12 cellular contexts compared by ENCODE assay signal in the genomic region with DNA sequence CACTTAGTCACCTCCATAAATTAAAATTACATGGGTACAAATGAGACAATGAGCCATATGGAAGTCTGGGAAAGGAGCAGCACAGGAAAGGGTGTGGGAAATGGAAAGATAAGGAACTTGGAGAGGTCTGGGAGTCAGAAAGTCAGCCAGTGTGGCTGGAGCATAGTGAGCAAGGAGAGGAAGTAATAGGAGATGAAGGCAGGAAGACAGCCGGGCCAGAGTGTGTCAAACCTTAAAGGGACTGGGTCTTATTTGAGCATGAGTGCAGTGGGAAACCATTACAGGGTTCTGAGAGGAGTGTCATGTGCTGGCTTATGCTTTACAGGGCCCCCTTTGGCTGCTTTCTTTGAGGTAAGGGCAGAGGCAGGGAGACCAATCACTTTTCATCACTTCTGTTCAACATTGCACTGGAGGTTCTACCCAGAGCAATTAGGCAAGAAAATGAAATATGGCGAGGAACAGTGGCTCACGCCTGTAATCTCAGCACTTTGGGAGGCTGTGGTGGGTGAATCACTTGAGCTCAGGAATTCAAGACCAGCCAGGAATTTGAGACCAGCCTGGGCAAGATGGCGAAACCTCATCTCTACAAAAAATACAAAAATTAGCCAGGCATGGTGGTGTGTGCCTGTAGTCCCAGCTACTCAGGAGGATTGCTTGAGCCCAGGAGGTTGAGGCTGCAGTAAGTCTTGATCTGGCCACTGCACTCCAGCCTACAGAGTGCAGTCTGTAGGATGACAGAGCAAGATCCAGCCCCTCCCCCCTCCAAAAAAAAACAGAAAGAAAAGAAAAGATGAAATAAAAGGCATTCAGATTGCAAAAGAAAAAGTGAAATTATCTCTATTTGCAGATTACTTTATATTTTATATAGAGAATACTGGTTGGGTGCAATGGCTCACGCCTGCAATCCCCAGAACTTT. TPM values are rescaled to one million over a fixed set of nuclear protein-coding genes. Genes with fewer than 3 reads are reported as not detected.
DNase-seq lines count a peak whose midpoint lies in the region; FAIRE-seq and TF ChIP-seq lines count a peak whose summit lies in the region.
"Had no signal": no experiment of that assay in that cellular context is flagged by ENCODE, and none has a peak within 500 bp of the region (broad histone marks: within the 10 kb centered on the region; RNA-seq: fewer than 3 reads in every experiment).

No MANE protein-coding gene starts in this region.

- TF ChIP-seq CTCF in astrocyte of the cerebellum (IDR thresholded peaks at IDR 0.05; ENCODE audit: low read depth, low read length, missing control alignments): no peak
- no peak for TF ChIP-seq CTCF in kidney epithelial cell (IDR thresholded peaks at IDR 0.05; ENCODE audit: insufficient read depth, low read length, poor library complexity, severe bottlenecking)

- peaks cover 12% of the 10 kb centered on the region for H3K4me1 ChIP-seq in ACC112 (ENCODE audit: control insufficient read depth, insufficient read depth, low read length, unreplicated experiment)

- no peaks in the 10 kb centered on the region for H3K79me2 ChIP-seq in ACC112 (ENCODE audit: control insufficient read depth, insufficient read depth, low read length, unreplicated experiment)

- peak overlapping the region; percentile 70 for H2AFZ ChIP-seq in ACC112 (ENCODE audit: low read length, unreplicated experiment)

- POLR2A ChIA-PET in HEK293T (lab: Yijun Ruan, JAX): no interaction called here

- in situ Hi-C loops in astrocyte of the cerebellum (cut with HindIII; ENCODE audit: low sequenced_read_pairs): no loop called here

- H3K27me3 ChIP-seq in ACC112 (ENCODE audit: insufficient read depth, low read length) (no peaks in the 10 kb centered on the region), kidney epithelial cell (ENCODE audit: control insufficient read depth, insufficient read depth, low read length) (no peaks in the 10 kb centered on the region)

- H3K4me3 ChIP-seq in ACC112 (ENCODE audit: low read depth, low read length) (no peak overlapping the region), astrocyte of the cerebellum (ENCODE audit: low read depth, low read length) (no peak overlapping the region), kidney epithelial cell (ENCODE audit: low read depth, low read length) (no peak overlapping the region)

- DNase-seq in HEK293T (ENCODE audit: extremely low spot score) (peak; percentile 4), astrocyte of the cerebellum (ENCODE audit: low read depth) (peak; percentile 36), kidney epithelial cell (ENCODE audit: low read depth) (peak; percentile 39), OCI-M1 (lab: John Stamatoyannopoulos, UW) (no peak), frontal cortex (ENCODE audit: low spot score in 2 of 2) (no peak), NCI-H2171 (lab: John Stamatoyannopoulos, UW) (no peak)
- no peak for DNase-seq in central memory CD4-positive, alpha-beta T cell
- DNase-seq: activated T-cell treated with anti-CD3 and anti-CD28 coated beads for 4 hours; CD4-positive, CD25-positive, alpha-beta regulatory T cell; effector memory CD8-positive, alpha-beta T cell; NCI-H1105 treated with DMSO at 0.1 percent for 48 hours had no signal

- H3K36me3 ChIP-seq in ACC112 (ENCODE audit: insufficient read depth, low read length) (no peaks in the 10 kb centered on the region), kidney epithelial cell (ENCODE audit: control insufficient read depth, insufficient read depth, low read length) (no peaks in the 10 kb centered on the region)

- FAIRE-seq in frontal cortex (lab: Jason Lieb, UNC): no peak

- H3K27ac ChIP-seq in ACC112 (ENCODE audit: low read depth, low read length): peak overlapping the region; percentile 69

- CTCF ChIA-PET in HEK293T (lab: Yijun Ruan, JAX): interaction anchor here (0.6 kb wide), 1 partner anchor 614 kb away, joined by 3 read pairs; no protein-coding TSS in a partner anchor

TF ChIP-seq in HEK293T, 16 proteins besides CTCF, POLR2A, EP300 and RAD21:
- TF ChIP-seq FOXA1 (IDR thresholded peaks at IDR 0.05): no peak
- no peak for TF ChIP-seq ELF4 (IDR thresholded peaks at IDR 0.05)
- no peak for TF ChIP-seq TARDBP (IDR thresholded peaks at IDR 0.05)
- no peak for TF ChIP-seq NFRKB (IDR thresholded peaks at IDR 0.05)
- no peak for TF ChIP-seq HDGF (IDR thresholded peaks at IDR 0.05; ENCODE audit: borderline replicate concordance)
- TF ChIP-seq BHLHE40 (IDR thresholded peaks at IDR 0.05; ENCODE audit: borderline replicate concordance): no peak
- no peak for TF ChIP-seq LEF1 (IDR thresholded peaks at IDR 0.05; ENCODE audit: borderline replicate concordance)
- TF ChIP-seq SUZ12 (IDR thresholded peaks at IDR 0.05): no peak
- TF ChIP-seq FOXM1 (IDR thresholded peaks at IDR 0.05; ENCODE audit: borderline replicate concordance): no peak
- TF ChIP-seq L3MBTL2 (conservative IDR thresholded peaks at IDR 0.05): no peak
- TF ChIP-seq FOXK2 (IDR thresholded peaks at IDR 0.05): no peak
- TF ChIP-seq, protein P1, sequence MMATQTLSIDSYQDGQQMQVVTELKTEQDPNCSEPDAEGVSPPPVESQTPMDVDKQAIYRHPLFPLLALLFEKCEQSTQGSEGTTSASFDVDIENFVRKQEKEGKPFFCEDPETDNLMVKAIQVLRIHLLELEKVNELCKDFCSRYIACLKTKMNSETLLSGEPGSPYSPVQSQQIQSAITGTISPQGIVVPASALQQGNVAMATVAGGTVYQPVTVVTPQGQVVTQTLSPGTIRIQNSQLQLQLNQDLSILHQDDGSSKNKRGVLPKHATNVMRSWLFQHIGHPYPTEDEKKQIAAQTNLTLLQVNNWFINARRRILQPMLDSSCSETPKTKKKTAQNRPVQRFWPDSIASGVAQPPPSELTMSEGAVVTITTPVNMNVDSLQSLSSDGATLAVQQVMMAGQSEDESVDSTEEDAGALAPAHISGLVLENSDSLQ (IDR thresholded peaks at IDR 0.05): no peak
- TF ChIP-seq ARNT (IDR thresholded peaks at IDR 0.05): no peak
- no peak for TF ChIP-seq CTBP1 (IDR thresholded peaks at IDR 0.05; ENCODE audit: borderline replicate concordance)
- no peak for TF ChIP-seq SP1 (IDR thresholded peaks at IDR 0.05)
- no peak for TF ChIP-seq ZNF384 (IDR thresholded peaks at IDR 0.05)
TF ChIP-seq in HEK293T: peak in this region for 0.

RNA-seq across cellular contexts. Expression of gene ZMIZ2, which starts 21.0 kb away (rescaled TPM):
- 53.0 and 67.3 TPM in 2 replicates for total RNA-seq in kidney epithelial cell
- total RNA-seq in frontal cortex: 9.8 TPM

Comparison
In these comparisons a context has a peak if more than half of its experiments do, and no peak if none do; other contexts are left out.
1. DNase-seq: peak in HEK293T (single experiment), astrocyte of the cerebellum (single experiment) and kidney epithelial cell (single experiment); none in OCI-M1 (single experiment), central memory CD4-positive, alpha-beta T cell (single experiment), frontal cortex (0 of 2) and NCI-H2171 (single experiment).